In the genomic region with DNA sequence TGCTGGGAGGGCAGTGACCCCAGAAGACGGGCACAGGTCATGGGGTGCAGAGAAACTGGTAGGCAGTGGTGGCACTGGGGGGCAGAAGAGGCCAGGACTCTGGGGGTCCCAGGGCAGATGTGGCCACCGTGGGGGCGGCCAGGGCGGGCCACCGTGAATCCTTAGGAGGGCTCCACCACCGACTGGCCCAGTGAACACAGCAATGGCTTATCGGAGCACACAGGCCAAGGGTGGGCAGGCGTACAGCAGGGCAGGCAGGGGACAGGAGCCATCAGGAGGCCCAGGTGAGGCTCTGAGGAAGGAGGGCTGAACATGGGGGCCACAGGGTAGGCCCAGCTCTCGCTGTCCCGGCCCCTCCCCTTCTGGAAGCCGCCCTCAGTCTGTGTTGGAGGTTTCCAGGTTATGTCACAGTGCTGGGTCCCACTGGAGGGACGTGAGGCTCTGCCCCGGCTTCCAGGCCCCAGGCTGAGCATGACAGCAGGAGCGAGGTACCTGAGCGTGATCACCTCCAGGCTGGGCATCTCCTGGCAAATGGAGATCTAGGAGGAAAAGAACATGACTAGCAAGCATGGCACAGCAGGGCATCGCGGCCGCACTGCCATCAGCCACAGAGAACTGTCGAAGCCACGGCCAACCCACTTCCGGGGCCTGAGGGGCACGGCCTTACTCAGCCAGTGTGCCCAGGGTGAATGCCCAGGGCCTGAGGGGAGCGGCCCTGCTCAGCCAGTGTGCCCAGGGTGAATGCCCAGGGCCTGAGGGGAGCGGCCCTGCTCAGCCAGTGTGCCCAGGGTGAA, we compare ENCODE assay signal across 36 cellular contexts. TPM values are rescaled to one million over a fixed set of nuclear protein-coding genes. Genes with fewer than 3 reads are reported as not detected.
"Had no signal": no experiment of that assay in that cellular context is flagged by ENCODE, and none has a peak within 500 bp of the region (broad histone marks: within the 10 kb centered on the region; RNA-seq: fewer than 3 reads in every experiment).

No MANE protein-coding gene starts in this region.

- H3K27me3 Mint-ChIP-seq: activated CD4-positive, alpha-beta memory T cell treated with anti-CD3 and anti-CD28 coated beads, Interleukin-2, amount 10 ng/mL, durations not matched to agents 7 days and 5 days; activated CD4-positive, alpha-beta T cell treated with anti-CD3 and anti-CD28 coated beads, Interleukin-2, amount 10 ng/mL, durations not matched to agents 7 days and 5 days; activated naive CD8-positive, alpha-beta T cell; activated T-cell treated with anti-CD3 and anti-CD28 coated beads, Interleukin-2, amount 50 U/mL, for 24 hours; activated T-helper 17 cell treated with anti-CD3 and anti-CD28 coated beads, Interleukin-2, amount 50 U/mL, for 72 hours; central memory CD8-positive, alpha-beta T cell; dendritic cell treated with granulocyte-macrophage colony-stimulating factor and Interleukin-4, amounts not matched to agents 40 ng/mL and 50 ng/mL, for 4 days; effector memory CD8-positive, alpha-beta T cell; T-helper 17 cell had no signal

- H3K27ac Mint-ChIP-seq: activated CD4-positive, alpha-beta memory T cell treated with anti-CD3 and anti-CD28 coated beads, Interleukin-2, amount 10 ng/mL, durations not matched to agents 7 days and 5 days; activated CD4-positive, alpha-beta T cell treated with anti-CD3 and anti-CD28 coated beads, Interleukin-2, amount 10 ng/mL, durations not matched to agents 7 days and 5 days; activated naive CD8-positive, alpha-beta T cell; activated T-helper 17 cell treated with anti-CD3 and anti-CD28 coated beads, Interleukin-2, amount 50 U/mL, for 72 hours; dendritic cell treated with granulocyte-macrophage colony-stimulating factor and Interleukin-4, amounts not matched to agents 40 ng/mL and 50 ng/mL, for 4 days; effector memory CD8-positive, alpha-beta T cell; T-helper 17 cell; WTC11 had no signal

- H3K4me3 Mint-ChIP-seq: activated CD4-positive, alpha-beta memory T cell treated with anti-CD3 and anti-CD28 coated beads, Interleukin-2, amount 10 ng/mL, durations not matched to agents 7 days and 5 days; activated CD4-positive, alpha-beta T cell treated with anti-CD3 and anti-CD28 coated beads, Interleukin-2, amount 10 ng/mL, durations not matched to agents 7 days and 5 days; activated naive CD8-positive, alpha-beta T cell; activated T-cell treated with anti-CD3 and anti-CD28 coated beads, Interleukin-2, amount 50 U/mL, for 24 hours; activated T-helper 17 cell treated with anti-CD3 and anti-CD28 coated beads, Interleukin-2, amount 50 U/mL, for 72 hours; central memory CD8-positive, alpha-beta T cell; dendritic cell treated with granulocyte-macrophage colony-stimulating factor and Interleukin-4, amounts not matched to agents 40 ng/mL and 50 ng/mL, for 4 days; effector memory CD8-positive, alpha-beta T cell; T-helper 17 cell; WTC11 had no signal

- H3K27ac ChIP-seq: brain microvascular endothelial cell, coronary artery, epithelial cell of prostate, esophagus squamous epithelium, gastroesophageal sphincter had no signal

- H3K27me3 ChIP-seq: brain microvascular endothelial cell, dorsolateral prefrontal cortex, esophagus squamous epithelium, gastroesophageal sphincter had no signal

- H3K36me3 Mint-ChIP-seq: activated naive CD8-positive, alpha-beta T cell; WTC11 had no signal

- DNase-seq: activated CD4-positive, alpha-beta memory T cell treated with anti-CD3 and anti-CD28 coated beads, Interleukin-2, amount 10 ng/mL, durations not matched to agents 7 days and 5 days; activated CD4-positive, alpha-beta T cell treated with anti-CD3 and anti-CD28 coated beads for 1 hour; activated CD4-positive, alpha-beta T cell treated with anti-CD3 and anti-CD28 coated beads for 4 hours; activated CD4-positive, alpha-beta T cell treated with anti-CD3 and anti-CD28 coated beads, Interleukin-2, amount 10 ng/mL, durations not matched to agents 7 days and 5 days; activated CD4-positive, alpha-beta T cell treated with anti-CD3 and anti-CD28 coated beads, Interleukin-2, amount 50 U/mL, for 4 hours; activated CD8-positive, alpha-beta memory T cell treated with anti-CD3 and anti-CD28 coated beads, Interleukin-2, amount 50 U/mL, for 48 hours; activated effector memory CD4-positive, alpha-beta T cell treated with Interleukin-2 at 50 U/mL for 16 hours; activated gamma-delta T cell treated with Interleukin-2 at 50 U/mL for 16 hours; activated naive CD4-positive, alpha-beta T cell treated with anti-CD3 and anti-CD28 coated beads, Interleukin-2, amount 50 U/mL, for 16 hours; activated naive CD4-positive, alpha-beta T cell treated with Interleukin-2 at 50 U/mL for 16 hours; activated T-cell treated with anti-CD3 and anti-CD28 coated beads for 4 hours; activated T-cell treated with anti-CD3 and anti-CD28 coated beads, Interleukin-2, amount 50 U/mL, for 24 hours; amniotic stem cell; anterior cingulate cortex; brain microvascular endothelial cell; effector memory CD8-positive, alpha-beta T cell; esophagus squamous epithelium; foreskin melanocyte; T-helper 1 cell had no signal

- ATAC-seq: activated T-helper 17 cell treated with anti-CD3 and anti-CD28 coated beads, Interleukin-2, amount 50 U/mL, for 72 hours; effector memory CD8-positive, alpha-beta T cell; gastroesophageal sphincter; T-helper 17 cell; WTC11 had no signal

- H3K9me3 ChIP-seq: esophagus squamous epithelium, gastroesophageal sphincter had no signal

- H3K4me1 Mint-ChIP-seq: activated T-helper 17 cell treated with anti-CD3 and anti-CD28 coated beads, Interleukin-2, amount 50 U/mL, for 72 hours had no signal

- FAIRE-seq: astrocyte, bronchial epithelial cell, endometrium, endothelial cell of umbilical vein had no signal

- H3K9me3 Mint-ChIP-seq: activated CD4-positive, alpha-beta memory T cell treated with anti-CD3 and anti-CD28 coated beads, Interleukin-2, amount 10 ng/mL, durations not matched to agents 7 days and 5 days; activated CD4-positive, alpha-beta T cell treated with anti-CD3 and anti-CD28 coated beads, Interleukin-2, amount 10 ng/mL, durations not matched to agents 7 days and 5 days; activated T-cell treated with anti-CD3 and anti-CD28 coated beads, Interleukin-2, amount 50 U/mL, for 24 hours; activated T-helper 17 cell treated with anti-CD3 and anti-CD28 coated beads, Interleukin-2, amount 50 U/mL, for 72 hours; central memory CD8-positive, alpha-beta T cell; dendritic cell treated with granulocyte-macrophage colony-stimulating factor and Interleukin-4, amounts not matched to agents 40 ng/mL and 50 ng/mL, for 4 days; effector memory CD8-positive, alpha-beta T cell; WTC11 had no signal

- H3K4me3 ChIP-seq: coronary artery, dorsolateral prefrontal cortex, esophagus squamous epithelium, gastroesophageal sphincter had no signal

- H3K36me3 ChIP-seq: brain microvascular endothelial cell had no signal

RNA-seq across cellular contexts. Expression of gene TRPM2, which starts 18.0 kb away (rescaled TPM):
- total RNA-seq: endothelial cell of umbilical vein, fibroblast of lung had no signal
- polyA plus RNA-seq: endothelial cell of umbilical vein, fibroblast of lung had no signal

RNA-seq across cellular contexts. Expression of gene AIRE, which starts 49.8 kb away (rescaled TPM):
- total RNA-seq: activated T-helper 17 cell treated with anti-CD3 and anti-CD28 coated beads, Interleukin-2, amount 50 U/mL, for 72 hours; bronchial epithelial cell; esophagus squamous epithelium; fibroblast of lung; fibroblast of villous mesenchyme; gastroesophageal sphincter; glomerular endothelial cell had no signal
- polyA plus RNA-seq: fibroblast of lung had no signal
